17 cellular contexts compared by ENCODE assay signal in the genomic region with DNA sequence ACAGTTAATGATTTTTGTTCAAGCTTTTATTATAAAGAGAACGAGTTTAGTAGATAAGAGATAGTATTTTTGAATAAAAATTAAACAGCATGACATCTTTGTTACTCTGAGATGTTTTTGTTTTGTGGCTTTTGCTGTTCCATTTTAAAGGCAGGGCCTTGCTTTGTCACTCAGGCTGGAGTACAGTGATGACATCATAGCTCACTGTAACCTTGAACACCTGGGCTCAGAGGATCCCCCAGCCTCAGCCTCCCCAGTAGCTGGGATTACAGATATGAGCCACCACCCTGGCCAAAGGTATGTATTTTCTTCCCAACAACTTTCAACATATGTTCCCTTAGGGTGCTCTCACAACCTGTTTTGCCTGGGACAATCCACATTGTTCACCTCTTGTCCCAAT.
DNase-seq lines count a peak whose midpoint lies in the region; ATAC-seq, FAIRE-seq and TF ChIP-seq lines count a peak whose summit lies in the region.
"Had no signal": no experiment of that assay in that cellular context is flagged by ENCODE, and none has a peak within 500 bp of the region (broad histone marks: within the 10 kb centered on the region; RNA-seq: fewer than 3 reads in every experiment).

No MANE protein-coding gene starts in this region.

- RAD21 ChIA-PET in GM12878 (lab: Charles Lee; ENCODE audit: unreplicated experiment), result no interaction called here

- no peaks in the 10 kb centered on the region for H3K36me3 Mint-ChIP-seq in type B pancreatic cell
- H3K36me3 Mint-ChIP-seq: CD8-positive, alpha-beta T cell had no signal

- H3K4ac ChIP-seq in mesendoderm (ENCODE audit: low read depth, low read length), result peak overlapping the region; percentile 31

- no peak for TF ChIP-seq POLR2A in GM12878 (IDR thresholded peaks at IDR 0.05; ENCODE audit: low read depth, low read length)

- no peak overlapping the region for H3K27ac Mint-ChIP-seq in type B pancreatic cell
- H3K27ac Mint-ChIP-seq: B cell; CD8-positive, alpha-beta T cell had no signal

- no peaks in the 10 kb centered on the region for H3K27me3 Mint-ChIP-seq in type B pancreatic cell
- H3K27me3 Mint-ChIP-seq: B cell had no signal

- no TSS peak for BruUV-seq in GM12878 (replicated peaks; lab: Mats Ljungman, UMichigan)

- TF ChIP-seq CTCF in GM12878 (IDR thresholded peaks at IDR 0.05 in 2 of 3, conservative IDR thresholded peaks at IDR 0.05 in 1 of 3; ENCODE audit: control insufficient read depth in 2 of 3, extremely low read depth in 1 of 3, insufficient read depth in 1 of 3, low read depth in 3 of 3, low read length in 3 of 3) (no peak), type B pancreatic cell (conservative IDR thresholded peaks at IDR 0.05) (no peak)

- H3K79me2 ChIP-seq in GM23248 (ENCODE audit: insufficient read depth) (no peaks in the 10 kb centered on the region), GM12878 (ENCODE audit: control insufficient read depth, insufficient read depth, low read length) (no peaks in the 10 kb centered on the region), mesendoderm (ENCODE audit: control insufficient read depth, insufficient read depth, low read length) (no peaks in the 10 kb centered on the region)

- H3K36me3 ChIP-seq in GM23248 (ENCODE audit: low read depth), result no peaks in the 10 kb centered on the region
- H3K36me3 ChIP-seq in HUES48 (ENCODE audit: control insufficient read depth, insufficient read depth, low read length), result no peaks in the 10 kb centered on the region
- no peaks in the 10 kb centered on the region for H3K36me3 ChIP-seq in GM12878 (ENCODE audit: control insufficient read depth in 2 of 2, insufficient read depth in 2 of 2, low read length in 1 of 2)
- H3K36me3 ChIP-seq in mesendoderm (ENCODE audit: control insufficient read depth, insufficient read depth, low read length), result no peaks in the 10 kb centered on the region
- H3K36me3 ChIP-seq: BLaER1 treated with 17β-estradiol and CSF1 and Interleukin-3, amounts not matched to agents 10 nM and 100 nM had no signal

- no peak overlapping the region for H2BK5ac ChIP-seq in mesendoderm (ENCODE audit: low read length)

- H3K9me3 ChIP-seq in GM23248 (ENCODE audit: low read depth) (no peaks in the 10 kb centered on the region), HUES48 (ENCODE audit: control insufficient read depth, insufficient read depth, low read length) (no peaks in the 10 kb centered on the region), GM12878 (replicated peaks; ENCODE audit: control insufficient read depth, insufficient read depth, low read length) (no peaks in the 10 kb centered on the region)
- H3K9me3 ChIP-seq: BLaER1 treated with 17β-estradiol and CSF1 and Interleukin-3, amounts not matched to agents 10 nM and 100 nM had no signal

- H3K4me3 ChIP-seq in GM23248 (no peak overlapping the region), HUES48 (ENCODE audit: low read depth, low read length) (no peak overlapping the region), GM12878 (no peak overlapping the region), mesendoderm (ENCODE audit: low read length) (no peak overlapping the region)
- H3K4me3 ChIP-seq: BLaER1 treated with 17β-estradiol and CSF1 and Interleukin-3, amounts not matched to agents 10 nM and 100 nM; K562 had no signal

- H3K79me1 ChIP-seq in mesendoderm (ENCODE audit: low read length), result no peaks in the 10 kb centered on the region

- no peaks in the 10 kb centered on the region for H3K9me2 ChIP-seq in GM23248 (ENCODE audit: insufficient read depth)

- POLR2A ChIA-PET in GM12878 (lab: Charles Lee), result no interaction called here

- H3K27ac ChIP-seq in GM23248, result no peak overlapping the region
- peak overlapping the region; percentile 11 for H3K27ac ChIP-seq in HUES48 (ENCODE audit: low read depth, low read length)
- no peak overlapping the region for H3K27ac ChIP-seq in GM12878 (ENCODE audit: control insufficient read depth, insufficient read depth)
- no peak overlapping the region for H3K27ac ChIP-seq in mesendoderm (ENCODE audit: low read depth, low read length)
- H3K27ac ChIP-seq: BLaER1 treated with 17β-estradiol and CSF1 and Interleukin-3, amounts not matched to agents 10 nM and 100 nM had no signal

- no peak overlapping the region for H3K4me2 ChIP-seq in GM23248 (ENCODE audit: unreplicated experiment)
- no peak overlapping the region for H3K4me2 ChIP-seq in GM12878 (ENCODE audit: control insufficient read depth, insufficient read depth)
- H3K4me2 ChIP-seq in mesendoderm (ENCODE audit: low read length), result no peak overlapping the region
- H3K4me2 ChIP-seq: BLaER1 treated with 17β-estradiol and CSF1 and Interleukin-3, amounts not matched to agents 10 nM and 100 nM had no signal

- H2AFZ ChIP-seq in GM23248 (0 out of 2 replicates have a peak overlapping the region, but pooled peaks have one; percentile 7), GM12878 (ENCODE audit: control insufficient read depth, low read depth, low read length) (no peak overlapping the region)

- H2BK120ac ChIP-seq in mesendoderm (ENCODE audit: low read depth, low read length), result no peak overlapping the region

- no peaks in the 10 kb centered on the region for H3F3A ChIP-seq in GM23248 (ENCODE audit: insufficient read depth)

- H3K9me3 Mint-ChIP-seq in type B pancreatic cell, result no peaks in the 10 kb centered on the region
- H3K9me3 Mint-ChIP-seq: CD8-positive, alpha-beta T cell; H9 had no signal

- no peak overlapping the region for H3K18ac ChIP-seq in mesendoderm (ENCODE audit: low read length)

- intact Hi-C loops in GM12878 (cut with micrococcal nuclease; ENCODE audit: unreplicated experiment), result no loop called here

- in situ Hi-C loops in GM23248 (cut with MboI), result no loop called here
- in situ Hi-C loops in GM12878 (cut with MboI), result no loop called here

- CTCF ChIA-PET in GM12878 (lab: Yijun Ruan, JAX), result no interaction called here

- H4K5ac ChIP-seq in mesendoderm (ENCODE audit: low read length), result no peak overlapping the region

- FAIRE-seq in GM12878 (lab: Jason Lieb, UNC), result no peak
- FAIRE-seq: GM19239, K562 had no signal

- H3K4me3 Mint-ChIP-seq in type B pancreatic cell, result no peak overlapping the region
- H3K4me3 Mint-ChIP-seq: B cell; CD8-positive, alpha-beta T cell; H9 had no signal

- no peak overlapping the region for H4K8ac ChIP-seq in mesendoderm (ENCODE audit: low read depth, low read length)

- SMC1A ChIA-PET in GM12878 (lab: Charles Lee; ENCODE audit: uncharacterized antibody, unreplicated experiment), result interaction anchor here (1.1 kb wide), 1 partner anchor 99 kb away, joined by 3 read pairs; no protein-coding TSS in a partner anchor

- peak; percentile 38 for ATAC-seq in GM12878
- ATAC-seq: CD8-positive, alpha-beta T cell; K562 had no signal

- H3K27me3 ChIP-seq in GM23248 (replicated peaks; ENCODE audit: insufficient read depth) (no peaks in the 10 kb centered on the region), HUES48 (ENCODE audit: control insufficient read depth, insufficient read depth, low read length) (no peaks in the 10 kb centered on the region), GM12878 (replicated peaks in 1 of 2; ENCODE audit: control insufficient read depth in 2 of 2, insufficient read depth in 2 of 2, low read length in 1 of 2) (no peaks in the 10 kb centered on the region), mesendoderm (ENCODE audit: insufficient read depth, low read length, poor library complexity) (no peaks in the 10 kb centered on the region)
- H3K27me3 ChIP-seq: BLaER1 treated with 17β-estradiol and CSF1 and Interleukin-3, amounts not matched to agents 10 nM and 100 nM had no signal

- no peak overlapping the region for H2BK15ac ChIP-seq in mesendoderm (replicated peaks; ENCODE audit: low read depth)

- TF ChIP-seq EP300 in GM12878 (IDR thresholded peaks at IDR 0.05; ENCODE audit: borderline replicate concordance in 1 of 2, control insufficient read depth in 1 of 2, low read depth in 2 of 2, low read length in 2 of 2), result no peak

- no peak for TF ChIP-seq RAD21 in GM12878 (IDR thresholded peaks at IDR 0.05; ENCODE audit: insufficient read depth, low read depth, low read length)

- no peak overlapping the region for H3K23ac ChIP-seq in mesendoderm (ENCODE audit: low read length)

- no peak overlapping the region for H2AK5ac ChIP-seq in mesendoderm (ENCODE audit: low read length)

- no peaks in the 10 kb centered on the region for H4K20me1 ChIP-seq in GM23248 (ENCODE audit: insufficient read depth)
- no peaks in the 10 kb centered on the region for H4K20me1 ChIP-seq in GM12878 (ENCODE audit: control insufficient read depth, insufficient read depth)
- H4K20me1 ChIP-seq: BLaER1 treated with 17β-estradiol and CSF1 and Interleukin-3, amounts not matched to agents 10 nM and 100 nM had no signal

- DNase-seq in GM23248 (no peak), GM12878 (ENCODE audit: low read depth, low spot score) (no peak), mesendoderm (no peak), NCI-H82 (lab: John Stamatoyannopoulos, UW) (no peak), type B pancreatic cell (ENCODE audit: extremely low spot score, unreplicated experiment) (no peak), NCI-H2081 treated with DMSO at 0.1 percent for 48 hours (lab: John Stamatoyannopoulos, UW) (no peak)
- DNase-seq: Calu3; CD8-positive, alpha-beta T cell; DMS79 treated with DMSO at 0.1 percent for 48 hours; GF-D8; H9; IMR-90 had no signal

- H3K4me1 ChIP-seq in GM23248 (ENCODE audit: insufficient read depth) (no peaks in the 10 kb centered on the region), HUES48 (ENCODE audit: control insufficient read depth, insufficient read depth, low read length) (peaks cover 23% of the 10 kb centered on the region), GM12878 (ENCODE audit: control insufficient read depth, insufficient read depth, low read length) (no peaks in the 10 kb centered on the region), mesendoderm (ENCODE audit: control insufficient read depth, low read depth, low read length) (no peaks in the 10 kb centered on the region)
- H3K4me1 ChIP-seq: BLaER1 treated with 17β-estradiol and CSF1 and Interleukin-3, amounts not matched to agents 10 nM and 100 nM had no signal

- H3K9ac ChIP-seq in GM23248 (no peak overlapping the region), HUES48 (ENCODE audit: low read depth, low read length) (no peak overlapping the region), GM12878 (ENCODE audit: control insufficient read depth, insufficient read depth, low read length) (no peak overlapping the region), mesendoderm (ENCODE audit: low read length) (no peak overlapping the region)
- H3K9ac ChIP-seq: BLaER1 treated with 17β-estradiol and CSF1 and Interleukin-3, amounts not matched to agents 10 nM and 100 nM had no signal

- no peak overlapping the region for H3K56ac ChIP-seq in mesendoderm (ENCODE audit: low read length)

- H3K4me1 Mint-ChIP-seq in type B pancreatic cell (ENCODE audit: unreplicated experiment), result no peaks in the 10 kb centered on the region
- H3K4me1 Mint-ChIP-seq: B cell had no signal

- 97 to 100% methylated on average over 1 of the region's 1 CpG for WGBS in GM23248 (ENCODE audit: low coverage in 1 of 2, low lambda C conversion rate in 2 of 2, missing lambda C conversion rate in 2 of 2), 2 experiments
- WGBS in GM12878 (ENCODE audit: insufficient coverage, insufficient replicate concordance, low lambda C conversion rate, missing lambda C conversion rate), result 0% methylated on average over 1 of the region's 1 CpG
- 100% methylated on average over 1 of the region's 1 CpG for WGBS in mesendoderm (ENCODE audit: extremely low coverage, insufficient coverage, low lambda C conversion rate)

TF ChIP-seq in GM12878, 131 proteins besides CTCF, POLR2A, EP300 and RAD21 (continues in another document):
- TF ChIP-seq SMAD5 (IDR thresholded peaks at IDR 0.05; ENCODE audit: low read depth) (no peak), ZNF217 (IDR thresholded peaks at IDR 0.05) (no peak)
